1 cellular context compared by ENCODE assay signal in genomic region chr2:227125506-227125905, GRCh38.
TF ChIP-seq lines count a peak whose summit lies in the region.

No MANE protein-coding gene starts in this region.

TF ChIP-seq in GM12878, 131 proteins besides CTCF, POLR2A, EP300 and RAD21 (continued from another document):
- TF ChIP-seq PAX5 (IDR thresholded peaks at IDR 0.05; ENCODE audit: borderline replicate concordance, low read depth, low read length) (no peak), BCLAF1 (IDR thresholded peaks at IDR 0.05) (no peak), SMAD5 (IDR thresholded peaks at IDR 0.05; ENCODE audit: low read depth) (no peak), MTA2 (IDR thresholded peaks at IDR 0.05; ENCODE audit: low read depth) (no peak), JUND (IDR thresholded peaks at IDR 0.05; ENCODE audit: low read depth, low read length) (no peak)
